8 cellular contexts compared by ENCODE assay signal in genomic region chr13:113208424-113209335, GRCh38. TPM values are rescaled to one million over a fixed set of nuclear protein-coding genes. Genes with fewer than 3 reads are reported as not detected.
A peak's percentile ranks its signal among the peaks of the same experiment; 100 is the strongest.
DNase-seq lines count a peak whose midpoint lies in the region; ATAC-seq and TF ChIP-seq lines count a peak whose summit lies in the region.

Gene PCID2, minus strand, starts transcription at chr13:113208669. Its CDS starts 35 bp downstream, at chr13:113208634.

- H3K9me2 ChIP-seq in Karpas-422 (replicated peaks; ENCODE audit: insufficient read depth, low read length) = no peaks in the 10 kb centered on the region

- no peaks in the 10 kb centered on the region for H3K9me3 ChIP-seq in DND-41 (ENCODE audit: insufficient read depth, low read length, severe bottlenecking)
- H3K9me3 ChIP-seq in Karpas-422 (ENCODE audit: low read length) = no peaks in the 10 kb centered on the region

- POLR2A ChIA-PET in RWPE1 (lab: Yijun Ruan, JAX; ENCODE audit: low non-redundant PET) = interaction anchor here (0.6 kb wide), 1 partner anchor 1749 kb away, joined by 3 read pairs; no protein-coding TSS in a partner anchor

- peaks cover 36% of the 10 kb centered on the region for H3K4me1 Mint-ChIP-seq in activated T-helper 17 cell treated with anti-CD3 and anti-CD28 coated beads, Interleukin-2, amount 50 U/mL, for 72 hours
- peaks cover 49 to 56% of the 10 kb centered on the region in 2 donors for H3K4me1 Mint-ChIP-seq in natural killer cell

- H3K9ac ChIP-seq in DND-41 (ENCODE audit: low read depth, low read length) (peak within 1 kb of the TSS; percentile 99), Karpas-422 (ENCODE audit: low read length) (peak within 1 kb of the TSS; percentile 97)

- ATAC-seq in DND-41 (ENCODE audit: insufficient read depth, low read depth) (peak; percentile 77), GM21786 (IDR thresholded peaks at IDR 0.05; ENCODE audit: unreplicated experiment) (peak; percentile 77), natural killer cell (peak; percentile 76 to 88 (median 76))
- ATAC-seq in activated T-helper 17 cell treated with anti-CD3 and anti-CD28 coated beads, Interleukin-2, amount 50 U/mL, for 72 hours (replicated peaks) = peak; percentile 76

- H3K4me2 ChIP-seq in DND-41 (ENCODE audit: insufficient read depth, low read length) (peak within 1 kb of the TSS; percentile 84), Karpas-422 (ENCODE audit: low read depth, low read length, poor library complexity, severe bottlenecking) (peak within 1 kb of the TSS; percentile 77)

- TF ChIP-seq CTCF in DND-41 (IDR thresholded peaks at IDR 0.05; ENCODE audit: borderline replicate concordance, extremely low read depth, low read length, poor library complexity, severe bottlenecking) (no peak), RWPE1 (conservative IDR thresholded peaks at IDR 0.05; ENCODE audit: low read depth) (no peak), fibroblast of mammary gland (conservative IDR thresholded peaks at IDR 0.05; ENCODE audit: control insufficient read depth, insufficient read depth, low read depth, low read length) (no peak), natural killer cell (IDR thresholded peaks at IDR 0.05) (no peak)

- peak within 1 kb of the TSS; percentile 99 for H3K27ac ChIP-seq in DND-41 (ENCODE audit: low read length)
- H3K27ac ChIP-seq in Karpas-422 (ENCODE audit: low read length) = peak within 1 kb of the TSS; percentile 88
- peak within 1 kb of the TSS; percentile 94 for H3K27ac ChIP-seq in RWPE1

- H3K79me2 ChIP-seq in DND-41 (ENCODE audit: insufficient read depth, low read length) (peaks cover 91% of the 10 kb centered on the region), Karpas-422 (ENCODE audit: low read length) (peaks cover 90% of the 10 kb centered on the region)

- H2AFZ ChIP-seq in DND-41 (ENCODE audit: low read depth, low read length) (peak within 1 kb of the TSS; percentile 91), Karpas-422 (ENCODE audit: low read length) (peak within 1 kb of the TSS; percentile 76; the same call in 1 of the 2 replicates)

- H3K27ac Mint-ChIP-seq in activated T-helper 17 cell treated with anti-CD3 and anti-CD28 coated beads, Interleukin-2, amount 50 U/mL, for 72 hours = peak within 1 kb of the TSS; percentile 90
- peak within 1 kb of the TSS; percentile 77 to 88 for H3K27ac Mint-ChIP-seq in natural killer cell

- H3K4me3 ChIP-seq in DND-41 (ENCODE audit: low read depth in 1 of 2, low read length in 2 of 2) (peak within 1 kb of the TSS; percentile 83 to 88), Karpas-422 (ENCODE audit: low read length) (peak within 1 kb of the TSS; percentile 89), fibroblast of mammary gland (ENCODE audit: control insufficient read depth, low read depth, low read length) (peak within 1 kb of the TSS; percentile 52)

- peak; percentile 90 for DNase-seq in DND-41
- DNase-seq in Karpas-422 = peak; percentile 97
- peak; percentile 90 for DNase-seq in RWPE1 (ENCODE audit: low spot score)
- DNase-seq in fibroblast of mammary gland (ENCODE audit: low read depth) = peak; percentile 82
- peak; percentile 93 for DNase-seq in natural killer cell
- peak; percentile 84 for DNase-seq in stimulated activated naive CD4-positive, alpha-beta T cell treated with Interleukin-2 at 50 U/mL for 16 hours (lab: John Stamatoyannopoulos, UW)

- H3K4me1 ChIP-seq in DND-41 (ENCODE audit: insufficient read depth, low read length) = peaks cover 70% of the 10 kb centered on the region
- peaks cover 34% of the 10 kb centered on the region for H3K4me1 ChIP-seq in Karpas-422 (ENCODE audit: low read length)

- peaks cover 57% of the 10 kb centered on the region for H4K20me1 ChIP-seq in DND-41 (ENCODE audit: insufficient read depth, low read length)
- peaks cover 39% of the 10 kb centered on the region for H4K20me1 ChIP-seq in Karpas-422 (ENCODE audit: insufficient read depth, low read depth, low read length)

- H3K9me3 Mint-ChIP-seq in activated T-helper 17 cell treated with anti-CD3 and anti-CD28 coated beads, Interleukin-2, amount 50 U/mL, for 72 hours = no peaks in the 10 kb centered on the region
- H3K9me3 Mint-ChIP-seq in natural killer cell = no peaks in the 10 kb centered on the region

- peak within 1 kb of the TSS; percentile 97 for H3K4me3 Mint-ChIP-seq in activated T-helper 17 cell treated with anti-CD3 and anti-CD28 coated beads, Interleukin-2, amount 50 U/mL, for 72 hours
- H3K4me3 Mint-ChIP-seq in natural killer cell = peak within 1 kb of the TSS; percentile 89

- H3K27me3 ChIP-seq in DND-41 (ENCODE audit: insufficient read depth, low read length, poor library complexity) (no peaks in the 10 kb centered on the region), Karpas-422 (ENCODE audit: low read length) (no peaks in the 10 kb centered on the region)

- CTCF ChIA-PET in RWPE1 (lab: Yijun Ruan, JAX) = no interaction called here

- H3K36me3 Mint-ChIP-seq in activated T-helper 17 cell treated with anti-CD3 and anti-CD28 coated beads, Interleukin-2, amount 50 U/mL, for 72 hours (ENCODE audit: low read depth) = peaks cover 63% of the 10 kb centered on the region
- H3K36me3 Mint-ChIP-seq in natural killer cell = no peaks in the 10 kb centered on the region

- intact Hi-C loops in natural killer cell (cut with micrococcal nuclease) = loop anchor here (2.0 to 5.0 kb wide), 3 partner anchors 22 to 89 kb away; partner anchors contain the start of gene LAMP1

- no peaks in the 10 kb centered on the region for H3K27me3 Mint-ChIP-seq in activated T-helper 17 cell treated with anti-CD3 and anti-CD28 coated beads, Interleukin-2, amount 50 U/mL, for 72 hours
- no peaks in the 10 kb centered on the region for H3K27me3 Mint-ChIP-seq in natural killer cell (ENCODE audit: low read depth in 2 of 2)

- H3K36me3 ChIP-seq in DND-41 (ENCODE audit: insufficient read depth, low read length) (peaks cover 48% of the 10 kb centered on the region), Karpas-422 (ENCODE audit: insufficient read depth, low read length) (peaks cover 35% of the 10 kb centered on the region)

RNA-seq across cellular contexts. Expression of gene PCID2, which starts in this region (rescaled TPM):
- 85.0 and 114 TPM in 2 replicates for total RNA-seq in Karpas-422 (2014; rRNA removed; shearing (Covaris generic); ENCODE audit: low replicate concordance)
- total RNA-seq in activated T-helper 17 cell treated with anti-CD3 and anti-CD28 coated beads, Interleukin-2, amount 50 U/mL, for 72 hours = 100 to 1,000 TPM in 1 of 2 donors, 10 to 100 TPM in 1; 56.5 to 135 TPM
- total RNA-seq in natural killer cell = 10 to 100 TPM; 26.4 to 68.9 (median 42.3) TPM

Comparison
In these comparisons a context has a peak if more than half of its experiments do, and no peak if none do; other contexts are left out.
1. Peak in every context shown above with its lines: DNase-seq, ATAC-seq, H3K4me3 ChIP-seq and H3K27ac ChIP-seq.